Comparison of ENCODE assay signal across 17 cellular contexts in the genomic region with DNA sequence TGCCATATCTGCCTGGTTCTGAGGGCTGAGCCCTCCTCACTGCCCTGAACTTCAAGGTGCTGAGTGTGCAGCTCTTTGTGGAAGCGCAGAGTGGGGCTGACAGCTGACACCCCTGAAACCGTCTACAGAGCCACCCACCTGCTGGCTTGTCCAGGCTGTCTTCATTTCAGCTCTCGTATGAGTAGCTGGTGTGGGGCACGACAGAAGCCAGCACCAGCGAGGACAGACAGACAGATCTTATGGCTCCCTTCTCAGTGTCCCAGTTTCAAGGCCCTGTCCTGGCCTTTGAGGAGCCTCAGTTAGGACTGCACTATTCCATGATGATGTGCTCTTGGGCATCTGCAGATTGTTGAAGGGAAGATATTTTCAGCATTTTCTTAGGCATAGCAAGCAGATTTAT.
"Had no signal": no experiment of that assay in that cellular context is flagged by ENCODE, and none has a peak within 500 bp of the region (broad histone marks: within the 10 kb centered on the region; RNA-seq: fewer than 3 reads in every experiment).

No MANE protein-coding gene starts in this region.

- ATAC-seq: foreskin keratinocyte, gastroesophageal sphincter, left cardiac atrium, left lung, left ventricle myocardium superior, lower lobe of right lung had no signal

- H3K36me3 ChIP-seq: colonic mucosa, esophagus muscularis mucosa, gastroesophageal sphincter, heart left ventricle, left lung, lower lobe of right lung had no signal

- H2AFZ ChIP-seq: hepatocyte had no signal

- H3K79me2 ChIP-seq: hepatocyte had no signal

- H3K9me3 ChIP-seq: colonic mucosa, esophagus muscularis mucosa, gastroesophageal sphincter, heart left ventricle, left lung, lower lobe of right lung had no signal

- H3K27ac ChIP-seq: colonic mucosa, esophagus muscularis mucosa, foreskin keratinocyte, gastroesophageal sphincter, heart left ventricle, hepatocyte, left lung, lower lobe of right lung had no signal

- H3K4me2 ChIP-seq: hepatocyte had no signal

- H3K4me3 ChIP-seq: colonic mucosa, dorsolateral prefrontal cortex, esophagus muscularis mucosa, gastroesophageal sphincter, heart left ventricle, hepatocyte, left lung, lower lobe of right lung had no signal

- H3K27me3 ChIP-seq: colonic mucosa, dorsolateral prefrontal cortex, esophagus muscularis mucosa, foreskin keratinocyte, gastroesophageal sphincter, heart left ventricle, hepatocyte, left lung had no signal

- DNase-seq: cerebellar nuclear complex; colonic mucosa; dermis blood vessel endothelial cell; dorsolateral prefrontal cortex; effector CD4-positive, alpha-beta T cell; effector memory CD4-positive, alpha-beta T cell; foreskin keratinocyte; heart left ventricle; left cardiac atrium; left lung; left ventricle myocardium superior; lower lobe of right lung; mesenchymal stem cell; midbrain had no signal

- H3K4me1 ChIP-seq: colonic mucosa, foreskin keratinocyte, left lung, lower lobe of right lung had no signal
